Comparison of ENCODE assay signal across 1 cellular context in genomic region chr3:160477750-160478149, GRCh38.
TF ChIP-seq lines count a peak whose summit lies in the region.

No MANE protein-coding gene starts in this region.

TF ChIP-seq in SK-N-SH, 30 proteins besides CTCF, POLR2A, EP300 and RAD21 (continued from another document):
- TF ChIP-seq YY1 (IDR thresholded peaks at IDR 0.05; ENCODE audit: low read depth) (no peak), NRF1 (IDR thresholded peaks at IDR 0.05; ENCODE audit: low read depth, low read length) (no peak), TAF1 (IDR thresholded peaks at IDR 0.05; ENCODE audit: borderline replicate concordance, low read depth, low read length) (peak; percentile 30; the same call in 1 of the 2 replicates), NFIC (IDR thresholded peaks at IDR 0.05; ENCODE audit: borderline replicate concordance) (peak; percentile 91), CHD2 (IDR thresholded peaks at IDR 0.05; ENCODE audit: low read length, partially characterized antibody) (no peak), GATA2 (CRISPR knock-in tag; IDR thresholded peaks at IDR 0.05) (no peak), POLR2AphosphoS5 (IDR thresholded peaks at IDR 0.05; ENCODE audit: low read depth, low read length) (peak; percentile 63; the same call in 1 of the 2 replicates), ELF1 (IDR thresholded peaks at IDR 0.05) (no peak), RXRA (IDR thresholded peaks at IDR 0.05; ENCODE audit: borderline replicate concordance, low read depth) (peak; percentile 31; the same call in 1 of the 2 replicates), TCF12 (IDR thresholded peaks at IDR 0.05) (peak; percentile 86), FOXM1 (IDR thresholded peaks at IDR 0.05; ENCODE audit: low read depth) (no peak), EZH2phosphoT487 (IDR thresholded peaks at IDR 0.05; ENCODE audit: borderline replicate concordance, low read depth) (no peak), SMC3 (IDR thresholded peaks at IDR 0.05; ENCODE audit: low read depth, low read length) (no peak), MXI1 (IDR thresholded peaks at IDR 0.05; ENCODE audit: low read depth, low read length) (no peak), TEAD4 (IDR thresholded peaks at IDR 0.05; ENCODE audit: borderline replicate concordance, insufficient read depth) (0 out of 2 replicates have a peak, but pooled peaks have one; percentile 55)
- TF ChIP-seq, protein P1, sequence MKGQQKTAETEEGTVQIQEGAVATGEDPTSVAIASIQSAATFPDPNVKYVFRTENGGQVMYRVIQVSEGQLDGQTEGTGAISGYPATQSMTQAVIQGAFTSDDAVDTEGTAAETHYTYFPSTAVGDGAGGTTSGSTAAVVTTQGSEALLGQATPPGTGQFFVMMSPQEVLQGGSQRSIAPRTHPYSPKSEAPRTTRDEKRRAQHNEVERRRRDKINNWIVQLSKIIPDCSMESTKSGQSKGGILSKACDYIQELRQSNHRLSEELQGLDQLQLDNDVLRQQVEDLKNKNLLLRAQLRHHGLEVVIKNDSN (IDR thresholded peaks at IDR 0.05; ENCODE audit: borderline replicate concordance, low read depth): peak; percentile 73; the same call in 1 of the 2 replicates
- TF ChIP-seq, protein P2, sequence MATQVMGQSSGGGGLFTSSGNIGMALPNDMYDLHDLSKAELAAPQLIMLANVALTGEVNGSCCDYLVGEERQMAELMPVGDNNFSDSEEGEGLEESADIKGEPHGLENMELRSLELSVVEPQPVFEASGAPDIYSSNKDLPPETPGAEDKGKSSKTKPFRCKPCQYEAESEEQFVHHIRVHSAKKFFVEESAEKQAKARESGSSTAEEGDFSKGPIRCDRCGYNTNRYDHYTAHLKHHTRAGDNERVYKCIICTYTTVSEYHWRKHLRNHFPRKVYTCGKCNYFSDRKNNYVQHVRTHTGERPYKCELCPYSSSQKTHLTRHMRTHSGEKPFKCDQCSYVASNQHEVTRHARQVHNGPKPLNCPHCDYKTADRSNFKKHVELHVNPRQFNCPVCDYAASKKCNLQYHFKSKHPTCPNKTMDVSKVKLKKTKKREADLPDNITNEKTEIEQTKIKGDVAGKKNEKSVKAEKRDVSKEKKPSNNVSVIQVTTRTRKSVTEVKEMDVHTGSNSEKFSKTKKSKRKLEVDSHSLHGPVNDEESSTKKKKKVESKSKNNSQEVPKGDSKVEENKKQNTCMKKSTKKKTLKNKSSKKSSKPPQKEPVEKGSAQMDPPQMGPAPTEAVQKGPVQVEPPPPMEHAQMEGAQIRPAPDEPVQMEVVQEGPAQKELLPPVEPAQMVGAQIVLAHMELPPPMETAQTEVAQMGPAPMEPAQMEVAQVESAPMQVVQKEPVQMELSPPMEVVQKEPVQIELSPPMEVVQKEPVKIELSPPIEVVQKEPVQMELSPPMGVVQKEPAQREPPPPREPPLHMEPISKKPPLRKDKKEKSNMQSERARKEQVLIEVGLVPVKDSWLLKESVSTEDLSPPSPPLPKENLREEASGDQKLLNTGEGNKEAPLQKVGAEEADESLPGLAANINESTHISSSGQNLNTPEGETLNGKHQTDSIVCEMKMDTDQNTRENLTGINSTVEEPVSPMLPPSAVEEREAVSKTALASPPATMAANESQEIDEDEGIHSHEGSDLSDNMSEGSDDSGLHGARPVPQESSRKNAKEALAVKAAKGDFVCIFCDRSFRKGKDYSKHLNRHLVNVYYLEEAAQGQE (IDR thresholded peaks at IDR 0.05; ENCODE audit: low read depth, low read length): peak; percentile 14; the same call in 1 of the 2 replicates
- TF ChIP-seq, protein P3, sequence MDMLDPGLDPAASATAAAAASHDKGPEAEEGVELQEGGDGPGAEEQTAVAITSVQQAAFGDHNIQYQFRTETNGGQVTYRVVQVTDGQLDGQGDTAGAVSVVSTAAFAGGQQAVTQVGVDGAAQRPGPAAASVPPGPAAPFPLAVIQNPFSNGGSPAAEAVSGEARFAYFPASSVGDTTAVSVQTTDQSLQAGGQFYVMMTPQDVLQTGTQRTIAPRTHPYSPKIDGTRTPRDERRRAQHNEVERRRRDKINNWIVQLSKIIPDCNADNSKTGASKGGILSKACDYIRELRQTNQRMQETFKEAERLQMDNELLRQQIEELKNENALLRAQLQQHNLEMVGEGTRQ (IDR thresholded peaks at IDR 0.05; ENCODE audit: borderline replicate concordance, low read depth, low read length): no peak
TF ChIP-seq in SK-N-SH: peak in this region for 11.
